ENCODE assay signal across 8 cellular contexts in genomic region chr19:18364826-18365528, GRCh38. TPM values are rescaled to one million over a fixed set of nuclear protein-coding genes. Genes with fewer than 3 reads are reported as not detected.
DNase-seq lines count a peak whose midpoint lies in the region; ATAC-seq, FAIRE-seq and TF ChIP-seq lines count a peak whose summit lies in the region.

No MANE protein-coding gene starts in this region.

- TF ChIP-seq RAD21 in GM12878 (IDR thresholded peaks at IDR 0.05; ENCODE audit: insufficient read depth, low read depth, low read length): no peak

- TF ChIP-seq CTCF in GM12878 (IDR thresholded peaks at IDR 0.05 in 2 of 3, conservative IDR thresholded peaks at IDR 0.05 in 1 of 3; ENCODE audit: control insufficient read depth in 2 of 3, extremely low read depth in 1 of 3, insufficient read depth in 1 of 3, low read depth in 3 of 3, low read length in 3 of 3) (no peak), smooth muscle cell (IDR thresholded peaks at IDR 0.05; ENCODE audit: borderline replicate concordance, insufficient read depth, poor library complexity, severe bottlenecking) (no peak)

- H3K27me3 ChIP-seq in GM12878 (replicated peaks in 1 of 2; ENCODE audit: control insufficient read depth in 2 of 2, insufficient read depth in 2 of 2, low read length in 1 of 2): no peaks in the 10 kb centered on the region
- no peaks in the 10 kb centered on the region for H3K27me3 ChIP-seq in smooth muscle cell (ENCODE audit: low read depth)

- POLR2A ChIA-PET in GM12878 (lab: Charles Lee): interaction anchor here (0.6 to 1.2 kb wide), 2 partner anchors 16 to 84 kb away, joined by 3 read pairs; partner anchors contain the start of gene JUND

- H3K4me3 ChIP-seq in GM12878: no peak overlapping the region
- no peak overlapping the region for H3K4me3 ChIP-seq in smooth muscle cell

- RAD21 ChIA-PET in GM12878 (lab: Charles Lee; ENCODE audit: unreplicated experiment): no interaction called here

- DNase-seq in NCI-H2107 treated with DMSO at 0.1 percent for 48 hours (lab: John Stamatoyannopoulos, UW; ENCODE audit: unreplicated experiment) (peak; percentile 29), NCI-H2107 (lab: John Stamatoyannopoulos, UW) (no peak), NCI-H226 (peak; percentile 95), GM12878 (ENCODE audit: low read depth, low spot score) (no peak), iPS-NIHi11 (ENCODE audit: low spot score) (peak; percentile 64), smooth muscle cell (lab: John Stamatoyannopoulos, UW; ENCODE audit: unreplicated experiment) (peak; percentile 17), NCI-H1930 (lab: John Stamatoyannopoulos, UW) (no peak)

- H3K9me3 ChIP-seq in GM12878 (replicated peaks; ENCODE audit: control insufficient read depth, insufficient read depth, low read length) (no peaks in the 10 kb centered on the region; the same call in 2 of the 3 replicates), smooth muscle cell (replicated peaks; ENCODE audit: low read depth) (no peaks in the 10 kb centered on the region)

- no peak for ATAC-seq in GM12878
- no peak for ATAC-seq in HG03520 (IDR thresholded peaks at IDR 0.05; ENCODE audit: unreplicated experiment)

- H3F3A ChIP-seq in smooth muscle cell (ENCODE audit: low read depth): peaks cover 9% of the 10 kb centered on the region

- H3K79me2 ChIP-seq in GM12878 (ENCODE audit: control insufficient read depth, insufficient read depth, low read length): no peaks in the 10 kb centered on the region
- no peaks in the 10 kb centered on the region for H3K79me2 ChIP-seq in smooth muscle cell (ENCODE audit: low read depth)

- H4K20me1 ChIP-seq in GM12878 (ENCODE audit: control insufficient read depth, insufficient read depth) (no peaks in the 10 kb centered on the region), smooth muscle cell (ENCODE audit: low read depth) (no peaks in the 10 kb centered on the region)

- TF ChIP-seq EP300 in GM12878 (IDR thresholded peaks at IDR 0.05; ENCODE audit: borderline replicate concordance in 1 of 2, control insufficient read depth in 1 of 2, low read depth in 2 of 2, low read length in 2 of 2): no peak

- H3K9ac ChIP-seq in GM12878 (ENCODE audit: control insufficient read depth, insufficient read depth, low read length): no peak overlapping the region
- H3K9ac ChIP-seq in smooth muscle cell (ENCODE audit: low read depth): peak overlapping the region; percentile 83

- SMC1A ChIA-PET in GM12878 (lab: Charles Lee; ENCODE audit: uncharacterized antibody, unreplicated experiment): interaction anchor here (0.7 to 1.5 kb wide), 3 partner anchors 15 to 36 kb away, joined by 3 to 4 read pairs (median 4); no protein-coding TSS in a partner anchor

- 71% methylated on average over 15 of the region's 15 CpGs for WGBS in GM12878 (ENCODE audit: insufficient coverage, insufficient replicate concordance, low lambda C conversion rate, missing lambda C conversion rate)
- WGBS in smooth muscle cell (ENCODE audit: low lambda C conversion rate): 17% methylated on average over 15 of the region's 15 CpGs

- H3K27ac ChIP-seq in GM12878 (ENCODE audit: control insufficient read depth, insufficient read depth) (no peak overlapping the region; the same call in 1 of the 2 replicates), smooth muscle cell (ENCODE audit: low read depth) (peak overlapping the region; percentile 94)

- CTCF ChIA-PET in GM12878 (lab: Yijun Ruan, JAX): interaction anchor here (1.0 to 1.5 kb wide), 3 partner anchors 23 to 86 kb away, joined by 4 to 5 read pairs (median 4); no protein-coding TSS in a partner anchor

- H2AFZ ChIP-seq in GM12878 (ENCODE audit: control insufficient read depth, low read depth, low read length): no peak overlapping the region
- no peak overlapping the region for H2AFZ ChIP-seq in smooth muscle cell (ENCODE audit: low read depth)

- H3K4me1 ChIP-seq in GM12878 (ENCODE audit: control insufficient read depth, insufficient read depth, low read length) (peaks cover 11% of the 10 kb centered on the region), smooth muscle cell (ENCODE audit: low read depth) (peaks cover 12% of the 10 kb centered on the region)

- no peak for FAIRE-seq in GM12878 (lab: Jason Lieb, UNC)

- in situ Hi-C loops in GM12878 (cut with MboI): no loop called here

- no peak overlapping the region for H3K4me2 ChIP-seq in GM12878 (ENCODE audit: control insufficient read depth, insufficient read depth)
- H3K4me2 ChIP-seq in smooth muscle cell: peak overlapping the region; percentile 28

- intact Hi-C loops in GM12878 (cut with micrococcal nuclease; ENCODE audit: unreplicated experiment): no loop called here

- peaks cover 0 to 6% of the 10 kb centered on the region in 2 experiments for H3K36me3 ChIP-seq in GM12878 (ENCODE audit: control insufficient read depth in 2 of 2, insufficient read depth in 2 of 2, low read length in 1 of 2)
- no peaks in the 10 kb centered on the region for H3K36me3 ChIP-seq in smooth muscle cell (ENCODE audit: low read depth)

- no TSS peak for BruUV-seq in GM12878 (replicated peaks; lab: Mats Ljungman, UMichigan)

- no peak for TF ChIP-seq POLR2A in GM12878 (IDR thresholded peaks at IDR 0.05; ENCODE audit: low read depth, low read length)

RNA-seq across cellular contexts. Expression of gene GDF15, which starts 21.0 kb away (rescaled TPM):
- total RNA-seq in GM12878 (2013; cell fraction: nucleolus; rRNA removed): 4.5 and 5.8 TPM in 2 replicates
- total RNA-seq in GM12878 (2014; rRNA removed) (1.4 and 1.8 TPM in 2 replicates), GM12878 (2014; rRNA removed; fragmentation: Illumina TruSeq; extraction: Trizol) (0.31 and 0.60 TPM in 2 replicates), GM12878 (2021) (1.6 and 2.2 TPM in 2 replicates), smooth muscle cell (18.8 and 30.9 TPM in 2 replicates)
- 0.97 TPM for polyA plus RNA-seq in GM12878 (2011; ENCODE audit: low read depth)
- polyA plus RNA-seq in GM12878 (2011; rRNA removed) (0.22 and 0.46 TPM in 2 replicates), GM12878 (2014; fragmentation: Illumina TruSeq; extraction: Trizol) (0.29 and 0.92 TPM in 2 replicates), GM12878 (2014; fragmentation: Nextera tagmentation; extraction: Ambion mirVana) (under 1 TPM in 1 of 2 experiments, not detected in 1; 0.11 TPM), GM12878 (2014; rRNA removed) (1.4 and 1.6 TPM in 2 replicates), GM12878 (2016; fragmentation: Nextera tagmentation; extraction: Ambion mirVana) (1 to 10 TPM; 2.8 to 3.6 TPM), smooth muscle cell (40.4 and 42.8 TPM in 2 replicates)
- polyA plus RNA-seq in GM12878 (2011; cell fraction: cytosol; rRNA removed): 2.1 and 2.2 TPM in 2 replicates
- 3.2 and 4.0 TPM in 2 replicates for polyA plus RNA-seq in GM12878 (2011; cell fraction: nucleus; rRNA removed)
- polyA plus RNA-seq in GM12878 (2012): 3.5 and 6.0 TPM in 2 replicates
- 1.6 TPM in 1 of 2 replicates, not detected in the other for polyA minus RNA-seq in GM12878 (2011; rRNA and poly(A)+ RNA removed)
- 2.8 and 7.8 TPM in 2 replicates for polyA minus RNA-seq in GM12878 (2011; cell fraction: cytosol; rRNA and poly(A)+ RNA removed)
- 1.6 and 2.2 TPM in 2 replicates for polyA minus RNA-seq in GM12878 (2011; cell fraction: nucleus; rRNA and poly(A)+ RNA removed)

RNA-seq across cellular contexts. Expression of gene PGPEP1, which starts 24.6 kb away (rescaled TPM):
- 50.5 and 53.8 TPM in 2 replicates for total RNA-seq in GM12878 (2013; cell fraction: nucleolus; rRNA removed)
- total RNA-seq in GM12878 (2014; rRNA removed): 14.6 and 15.5 TPM in 2 replicates
- total RNA-seq in GM12878 (2014; rRNA removed; fragmentation: Illumina TruSeq; extraction: Trizol): 22.8 and 25.1 TPM in 2 replicates
- total RNA-seq in GM12878 (2021): 37.9 and 39.4 TPM in 2 replicates
- polyA plus RNA-seq in GM12878 (2011; ENCODE audit: low read depth): 15.9 TPM
- polyA plus RNA-seq in GM12878 (2011; rRNA removed): 21.4 and 33.7 TPM in 2 replicates
- 31.7 and 40.5 TPM in 2 replicates for polyA plus RNA-seq in GM12878 (2011; cell fraction: cytosol; rRNA removed)
- 39.9 and 44.3 TPM in 2 replicates for polyA plus RNA-seq in GM12878 (2011; cell fraction: nucleus; rRNA removed)
- 21.5 and 32.3 TPM in 2 replicates for polyA plus RNA-seq in GM12878 (2012)
- polyA plus RNA-seq in GM12878 (2014; fragmentation: Illumina TruSeq; extraction: Trizol): 11.3 and 14.4 TPM in 2 replicates
- polyA plus RNA-seq in GM12878 (2014; fragmentation: Nextera tagmentation; extraction: Ambion mirVana): 10 to 100 TPM; 13.8 to 13.9 TPM
- polyA plus RNA-seq in GM12878 (2014; rRNA removed): 18.2 and 20.7 TPM in 2 replicates
- 10 to 100 TPM; 15.9 to 20.5 TPM for polyA plus RNA-seq in GM12878 (2016; fragmentation: Nextera tagmentation; extraction: Ambion mirVana)
- polyA minus RNA-seq in GM12878 (2011; rRNA and poly(A)+ RNA removed): 61.1 and 73.8 TPM in 2 replicates
- 14.3 and 17.2 TPM in 2 replicates for polyA minus RNA-seq in GM12878 (2011; cell fraction: cytosol; rRNA and poly(A)+ RNA removed)
- 14.3 and 22.0 TPM in 2 replicates for polyA minus RNA-seq in GM12878 (2011; cell fraction: nucleus; rRNA and poly(A)+ RNA removed)
- 11.1 and 11.7 TPM in 2 replicates for total RNA-seq in smooth muscle cell
- polyA plus RNA-seq in smooth muscle cell: 4.5 and 8.7 TPM in 2 replicates

RNA-seq across cellular contexts. Expression of gene LRRC25, which starts 32.4 kb away (rescaled TPM):
- 14.5 and 19.3 TPM in 2 replicates for total RNA-seq in GM12878 (2013; cell fraction: nucleolus; rRNA removed)
- 2.5 and 2.9 TPM in 2 replicates for total RNA-seq in GM12878 (2014; rRNA removed)
- total RNA-seq in GM12878 (2014; rRNA removed; fragmentation: Illumina TruSeq; extraction: Trizol): 1.1 TPM in 2 replicates
- 2.7 TPM in 2 replicates for total RNA-seq in GM12878 (2021)
- polyA plus RNA-seq in GM12878 (2011; ENCODE audit: low read depth): 1.6 TPM
- 0.19 and 0.38 TPM in 2 replicates for polyA plus RNA-seq in GM12878 (2011; rRNA removed)
- polyA plus RNA-seq in GM12878 (2011; cell fraction: cytosol; rRNA removed): 0.55 and 0.87 TPM in 2 replicates
- polyA plus RNA-seq in GM12878 (2011; cell fraction: nucleus; rRNA removed): 0.24 and 0.42 TPM in 2 replicates
- polyA plus RNA-seq in GM12878 (2012): 4.1 and 4.9 TPM in 2 replicates
- polyA plus RNA-seq in GM12878 (2014; fragmentation: Illumina TruSeq; extraction: Trizol): 1.00 and 1.3 TPM in 2 replicates
- under 1 TPM; 0.50 to 0.53 TPM for polyA plus RNA-seq in GM12878 (2014; fragmentation: Nextera tagmentation; extraction: Ambion mirVana)
- polyA plus RNA-seq in GM12878 (2014; rRNA removed): 2.1 and 2.7 TPM in 2 replicates
- 1 to 10 TPM; 1.2 to 1.6 TPM for polyA plus RNA-seq in GM12878 (2016; fragmentation: Nextera tagmentation; extraction: Ambion mirVana)
- polyA minus RNA-seq in GM12878 (2011; rRNA and poly(A)+ RNA removed): 0.44 and 1.1 TPM in 2 replicates
- polyA minus RNA-seq in GM12878 (2011; cell fraction: cytosol; rRNA and poly(A)+ RNA removed): 0.67 TPM in 1 of 2 replicates, not detected in the other
- polyA minus RNA-seq in GM12878 (2011; cell fraction: nucleus; rRNA and poly(A)+ RNA removed): 0.73 and 0.86 TPM in 2 replicates
- total RNA-seq in smooth muscle cell: 0.67 TPM in 1 of 2 replicates, not detected in the other
- 0.34 TPM in 1 of 2 replicates, not detected in the other for polyA plus RNA-seq in smooth muscle cell

RNA-seq across cellular contexts. Expression of gene LSM4, which starts 42.1 kb away (rescaled TPM):
- total RNA-seq in GM12878 (2013; cell fraction: nucleolus; rRNA removed): 19.7 and 29.3 TPM in 2 replicates
- total RNA-seq in GM12878 (2014; rRNA removed): 430 and 457 TPM in 2 replicates
- 163 and 186 TPM in 2 replicates for total RNA-seq in GM12878 (2014; rRNA removed; fragmentation: Illumina TruSeq; extraction: Trizol)
- 248 and 251 TPM in 2 replicates for total RNA-seq in GM12878 (2021)
- 28.1 TPM for polyA plus RNA-seq in GM12878 (2011; ENCODE audit: low read depth)
- polyA plus RNA-seq in GM12878 (2011; rRNA removed): 95.6 and 140 TPM in 2 replicates
- 186 and 318 TPM in 2 replicates for polyA plus RNA-seq in GM12878 (2011; cell fraction: cytosol; rRNA removed)
- 124 and 152 TPM in 2 replicates for polyA plus RNA-seq in GM12878 (2011; cell fraction: nucleus; rRNA removed)
- polyA plus RNA-seq in GM12878 (2012): 117 and 128 TPM in 2 replicates
- 59.2 and 86.6 TPM in 2 replicates for polyA plus RNA-seq in GM12878 (2014; fragmentation: Illumina TruSeq; extraction: Trizol)
- 10 to 100 TPM; 12.6 to 38.2 TPM for polyA plus RNA-seq in GM12878 (2014; fragmentation: Nextera tagmentation; extraction: Ambion mirVana)
- polyA plus RNA-seq in GM12878 (2014; rRNA removed): 439 and 477 TPM in 2 replicates
- 100 to 1,000 TPM; 628 to 652 TPM for polyA plus RNA-seq in GM12878 (2016; fragmentation: Nextera tagmentation; extraction: Ambion mirVana)
- polyA minus RNA-seq in GM12878 (2011; rRNA and poly(A)+ RNA removed): 21.9 and 42.9 TPM in 2 replicates
- polyA minus RNA-seq in GM12878 (2011; cell fraction: cytosol; rRNA and poly(A)+ RNA removed): 25.9 and 27.1 TPM in 2 replicates
- 19.8 and 31.0 TPM in 2 replicates for polyA minus RNA-seq in GM12878 (2011; cell fraction: nucleus; rRNA and poly(A)+ RNA removed)
- 116 and 121 TPM in 2 replicates for total RNA-seq in smooth muscle cell
- polyA plus RNA-seq in smooth muscle cell: 156 and 177 TPM in 2 replicates

RNA-seq across cellular contexts. Expression of gene SSBP4, which starts 54.2 kb away (rescaled TPM):
- total RNA-seq in GM12878 (2013; cell fraction: nucleolus; rRNA removed): 40.3 and 49.5 TPM in 2 replicates
- total RNA-seq in GM12878 (2014; rRNA removed): 91.4 and 122 TPM in 2 replicates
- total RNA-seq in GM12878 (2014; rRNA removed; fragmentation: Illumina TruSeq; extraction: Trizol): 32.9 and 39.5 TPM in 2 replicates
- total RNA-seq in GM12878 (2021): 131 and 150 TPM in 2 replicates
- 12.2 TPM for polyA plus RNA-seq in GM12878 (2011; ENCODE audit: low read depth)
- polyA plus RNA-seq in GM12878 (2011; rRNA removed): 11.5 and 19.0 TPM in 2 replicates
- 23.2 and 39.7 TPM in 2 replicates for polyA plus RNA-seq in GM12878 (2011; cell fraction: cytosol; rRNA removed)
- polyA plus RNA-seq in GM12878 (2011; cell fraction: nucleus; rRNA removed): 104 and 142 TPM in 2 replicates
- polyA plus RNA-seq in GM12878 (2012): 52.3 and 55.4 TPM in 2 replicates
- 7.1 and 22.5 TPM in 2 replicates for polyA plus RNA-seq in GM12878 (2014; fragmentation: Illumina TruSeq; extraction: Trizol)
- 1 to 10 TPM in 1 of 2 experiments, under 1 TPM in 1; 0.37 to 6.6 TPM for polyA plus RNA-seq in GM12878 (2014; fragmentation: Nextera tagmentation; extraction: Ambion mirVana)
- 98.3 and 119 TPM in 2 replicates for polyA plus RNA-seq in GM12878 (2014; rRNA removed)
- 10 to 100 TPM; 38.3 to 58.5 TPM for polyA plus RNA-seq in GM12878 (2016; fragmentation: Nextera tagmentation; extraction: Ambion mirVana)
- 4.2 and 21.6 TPM in 2 replicates for polyA minus RNA-seq in GM12878 (2011; rRNA and poly(A)+ RNA removed)
- 20.1 and 26.7 TPM in 2 replicates for polyA minus RNA-seq in GM12878 (2011; cell fraction: cytosol; rRNA and poly(A)+ RNA removed)
- 23.2 and 48.4 TPM in 2 replicates for polyA minus RNA-seq in GM12878 (2011; cell fraction: nucleus; rRNA and poly(A)+ RNA removed)
- 36.0 and 44.1 TPM in 2 replicates for total RNA-seq in smooth muscle cell
- polyA plus RNA-seq in smooth muscle cell: 124 and 133 TPM in 2 replicates

Comparison
In these comparisons a context has a peak if more than half of its experiments do, and no peak if none do; other contexts are left out.
1. DNase-seq: peak in NCI-H2107 treated with DMSO at 0.1 percent for 48 hours (single experiment), NCI-H226 (single experiment), iPS-NIHi11 (single experiment) and smooth muscle cell (single experiment); none in NCI-H2107 (single experiment), GM12878 (single experiment) and NCI-H1930 (0 of 2).